Comparison of ENCODE assay signal across 8 cellular contexts in genomic region chr22:36194971-36195370, GRCh38. TPM values are rescaled to one million over a fixed set of nuclear protein-coding genes. Genes with fewer than 3 reads are reported as not detected.
DNase-seq lines count a peak whose midpoint lies in the region; ATAC-seq, FAIRE-seq and TF ChIP-seq lines count a peak whose summit lies in the region.

No MANE protein-coding gene starts in this region.

- FAIRE-seq in endometrium (lab: Jason Lieb, UNC) = peak; percentile 79

- no peaks in the 10 kb centered on the region for H3K9me3 Mint-ChIP-seq in activated CD4-positive, alpha-beta T cell treated with anti-CD3 and anti-CD28 coated beads, Interleukin-2, amount 10 ng/mL, durations not matched to agents 24 days and 14 days

- TF ChIP-seq CTCF in thyroid gland (IDR thresholded peaks at IDR 0.05) = peak; percentile 48 to 67 (median 58)

- WGBS in thyroid gland, 2 donors = 46 to 47% methylated on average over 5 of the region's 5 CpGs

- H3K4me1 Mint-ChIP-seq in activated CD4-positive, alpha-beta T cell treated with anti-CD3 and anti-CD28 coated beads, Interleukin-2, amount 10 ng/mL, durations not matched to agents 24 days and 14 days = peaks cover 21% of the 10 kb centered on the region

- no peak overlapping the region for H3K4me3 Mint-ChIP-seq in activated CD4-positive, alpha-beta T cell treated with anti-CD3 and anti-CD28 coated beads, Interleukin-2, amount 10 ng/mL, durations not matched to agents 24 days and 14 days

- H3K27ac Mint-ChIP-seq in activated CD4-positive, alpha-beta T cell treated with anti-CD3 and anti-CD28 coated beads, Interleukin-2, amount 10 ng/mL, durations not matched to agents 24 days and 14 days = no peak overlapping the region

- no peaks in the 10 kb centered on the region for H3K36me3 Mint-ChIP-seq in activated CD4-positive, alpha-beta T cell treated with anti-CD3 and anti-CD28 coated beads, Interleukin-2, amount 10 ng/mL, durations not matched to agents 24 days and 14 days (ENCODE audit: low read depth)

- H3K9me3 ChIP-seq in MG63 = no peaks in the 10 kb centered on the region
- no peaks in the 10 kb centered on the region for H3K9me3 ChIP-seq in thyroid gland

- DNase-seq in NCI-H510A treated with DMSO at 0.1 percent for 48 hours (lab: John Stamatoyannopoulos, UW) (peak; percentile 10), NCI-H510A (lab: John Stamatoyannopoulos, UW) (no peak), MG63 (peak; percentile 57), midbrain (lab: John Stamatoyannopoulos, UW) (peak; percentile 68), thyroid gland (peak; percentile 58 to 61)
- peak; percentile 83 for DNase-seq in activated CD4-positive, alpha-beta T cell treated with anti-CD3 and anti-CD28 coated beads, Interleukin-2, amount 10 ng/mL, durations not matched to agents 24 days and 14 days

- intact Hi-C loops in activated CD4-positive, alpha-beta T cell treated with anti-CD3 and anti-CD28 coated beads, Interleukin-2, amount 10 ng/mL, durations not matched to agents 24 days and 14 days (cut with micrococcal nuclease) = loop anchor here (2.0 kb wide), 1 partner anchor 82 kb away; no protein-coding TSS in a partner anchor
- intact Hi-C loops in thyroid gland (cut with DNase I) = loop anchor here (5.0 to 10.0 kb wide), 2 partner anchors 32 to 90 kb away; no protein-coding TSS in a partner anchor

- no peak for TF ChIP-seq POLR2A in thyroid gland (IDR thresholded peaks at IDR 0.05)

- peaks cover 11% of the 10 kb centered on the region for H3K27me3 Mint-ChIP-seq in activated CD4-positive, alpha-beta T cell treated with anti-CD3 and anti-CD28 coated beads, Interleukin-2, amount 10 ng/mL, durations not matched to agents 24 days and 14 days

- H3K27me3 ChIP-seq in MG63 = no peaks in the 10 kb centered on the region
- no peaks in the 10 kb centered on the region for H3K27me3 ChIP-seq in thyroid gland

- no peaks in the 10 kb centered on the region for H3K36me3 ChIP-seq in MG63
- no peaks in the 10 kb centered on the region for H3K36me3 ChIP-seq in thyroid gland

- no peak overlapping the region for H3K27ac ChIP-seq in thyroid gland

- ATAC-seq in HG03135 (IDR thresholded peaks at IDR 0.05; ENCODE audit: unreplicated experiment) = no peak

- peaks cover 0 to 15% of the 10 kb centered on the region in 2 donors for H3K4me1 ChIP-seq in thyroid gland

- H3K4me3 ChIP-seq in MG63 = no peak overlapping the region
- no peak overlapping the region for H3K4me3 ChIP-seq in thyroid gland (replicated peaks in 1 of 3)

RNA-seq across cellular contexts. Expression of gene APOL4, which starts 6.6 kb away (rescaled TPM):
- not detected in 2 replicates for total RNA-seq in MG63 (2014; rRNA removed; shearing (Covaris generic); ENCODE audit: low replicate concordance)
- total RNA-seq in activated CD4-positive, alpha-beta T cell treated with anti-CD3 and anti-CD28 coated beads, Interleukin-2, amount 10 ng/mL, durations not matched to agents 24 days and 14 days = 0.17 TPM in 1 of 2 replicates, not detected in the other
- 10 to 100 TPM in 1 of 4 donors, 1 to 10 TPM in 2, not detected in 1; 5.8 to 16.1 (median 7.5) TPM for total RNA-seq in thyroid gland

RNA-seq across cellular contexts. Expression of gene APOL3, which starts 34.4 kb away (rescaled TPM):
- 11.8 and 17.6 TPM in 2 replicates for total RNA-seq in MG63 (2014; rRNA removed; shearing (Covaris generic); ENCODE audit: low replicate concordance)
- total RNA-seq in activated CD4-positive, alpha-beta T cell treated with anti-CD3 and anti-CD28 coated beads, Interleukin-2, amount 10 ng/mL, durations not matched to agents 24 days and 14 days = 42.2 and 44.8 TPM in 2 replicates
- total RNA-seq in thyroid gland = 10 to 100 TPM; 23.3 to 91.9 (median 59.9) TPM

RNA-seq across cellular contexts. Expression of gene APOL2, which starts 44.4 kb away (rescaled TPM):
- total RNA-seq in MG63 (2014; rRNA removed; shearing (Covaris generic); ENCODE audit: low replicate concordance) = 43.4 and 57.9 TPM in 2 replicates
- 52.0 and 58.6 TPM in 2 replicates for total RNA-seq in activated CD4-positive, alpha-beta T cell treated with anti-CD3 and anti-CD28 coated beads, Interleukin-2, amount 10 ng/mL, durations not matched to agents 24 days and 14 days
- 10 to 100 TPM; 31.1 to 45.6 (median 35.6) TPM for total RNA-seq in thyroid gland

RNA-seq across cellular contexts. Expression of gene APOL1, which starts 58.0 kb away (rescaled TPM):
- total RNA-seq in MG63 (2014; rRNA removed; shearing (Covaris generic); ENCODE audit: low replicate concordance) = 0.49 and 2.4 TPM in 2 replicates
- total RNA-seq in activated CD4-positive, alpha-beta T cell treated with anti-CD3 and anti-CD28 coated beads, Interleukin-2, amount 10 ng/mL, durations not matched to agents 24 days and 14 days = 36.2 and 37.3 TPM in 2 replicates
- total RNA-seq in thyroid gland = 10 to 100 TPM in 3 of 4 donors, 1 to 10 TPM in 1; 6.7 to 16.8 (median 11.0) TPM
